ENCODE assay signal across 8 cellular contexts in genomic region chr6:167056370-167056769, GRCh38. TPM values are rescaled to one million over a fixed set of nuclear protein-coding genes. Genes with fewer than 3 reads are reported as not detected.
DNase-seq lines count a peak whose midpoint lies in the region; ATAC-seq and TF ChIP-seq lines count a peak whose summit lies in the region.

No MANE protein-coding gene starts in this region.

- TF ChIP-seq CTCF in glutamatergic neuron (IDR thresholded peaks at IDR 0.05; ENCODE audit: partially characterized antibody, unreplicated experiment): no peak

- no peaks in the 10 kb centered on the region for H3K9me3 Mint-ChIP-seq in glutamatergic neuron (ENCODE audit: unreplicated experiment)

- DNase-seq in GDM1 (lab: John Stamatoyannopoulos, UW) (peak; percentile 50), HCEC 1CT (no peak), RPMI8226 (no peak), glutamatergic neuron (no peak), mesenteric fat pad (ENCODE audit: low spot score) (no peak)
- DNase-seq in central memory CD4-positive, alpha-beta T cell: peak; percentile 70

- peak; percentile 99 for ATAC-seq in GM21360 (IDR thresholded peaks at IDR 0.05; ENCODE audit: unreplicated experiment)
- peak; percentile 95 for ATAC-seq in HG03571 (IDR thresholded peaks at IDR 0.05; ENCODE audit: unreplicated experiment)

- H3K27me3 Mint-ChIP-seq in glutamatergic neuron (ENCODE audit: unreplicated experiment): no peaks in the 10 kb centered on the region

- no peak overlapping the region for H3K27ac Mint-ChIP-seq in glutamatergic neuron (ENCODE audit: unreplicated experiment)

- H3K4me3 Mint-ChIP-seq in glutamatergic neuron (ENCODE audit: unreplicated experiment): no peak overlapping the region

- no peaks in the 10 kb centered on the region for H3K4me1 Mint-ChIP-seq in glutamatergic neuron (ENCODE audit: low read depth, unreplicated experiment)

- peaks cover 5% of the 10 kb centered on the region for H3K36me3 Mint-ChIP-seq in glutamatergic neuron (ENCODE audit: unreplicated experiment)

RNA-seq across cellular contexts. Expression of gene CEP43, which starts 57.2 kb away (rescaled TPM):
- total RNA-seq in glutamatergic neuron (ENCODE audit: unreplicated experiment): 12.1 TPM
- total RNA-seq in mesenteric fat pad: 8.6 TPM

Comparison
In these comparisons a context has a peak if more than half of its experiments do, and no peak if none do; other contexts are left out.
1. DNase-seq: peak in GDM1 (single experiment) and central memory CD4-positive, alpha-beta T cell (single experiment); none in HCEC 1CT (single experiment), RPMI8226 (single experiment), glutamatergic neuron (single experiment) and mesenteric fat pad (single experiment).